8 cellular contexts compared by ENCODE assay signal in the genomic region with DNA sequence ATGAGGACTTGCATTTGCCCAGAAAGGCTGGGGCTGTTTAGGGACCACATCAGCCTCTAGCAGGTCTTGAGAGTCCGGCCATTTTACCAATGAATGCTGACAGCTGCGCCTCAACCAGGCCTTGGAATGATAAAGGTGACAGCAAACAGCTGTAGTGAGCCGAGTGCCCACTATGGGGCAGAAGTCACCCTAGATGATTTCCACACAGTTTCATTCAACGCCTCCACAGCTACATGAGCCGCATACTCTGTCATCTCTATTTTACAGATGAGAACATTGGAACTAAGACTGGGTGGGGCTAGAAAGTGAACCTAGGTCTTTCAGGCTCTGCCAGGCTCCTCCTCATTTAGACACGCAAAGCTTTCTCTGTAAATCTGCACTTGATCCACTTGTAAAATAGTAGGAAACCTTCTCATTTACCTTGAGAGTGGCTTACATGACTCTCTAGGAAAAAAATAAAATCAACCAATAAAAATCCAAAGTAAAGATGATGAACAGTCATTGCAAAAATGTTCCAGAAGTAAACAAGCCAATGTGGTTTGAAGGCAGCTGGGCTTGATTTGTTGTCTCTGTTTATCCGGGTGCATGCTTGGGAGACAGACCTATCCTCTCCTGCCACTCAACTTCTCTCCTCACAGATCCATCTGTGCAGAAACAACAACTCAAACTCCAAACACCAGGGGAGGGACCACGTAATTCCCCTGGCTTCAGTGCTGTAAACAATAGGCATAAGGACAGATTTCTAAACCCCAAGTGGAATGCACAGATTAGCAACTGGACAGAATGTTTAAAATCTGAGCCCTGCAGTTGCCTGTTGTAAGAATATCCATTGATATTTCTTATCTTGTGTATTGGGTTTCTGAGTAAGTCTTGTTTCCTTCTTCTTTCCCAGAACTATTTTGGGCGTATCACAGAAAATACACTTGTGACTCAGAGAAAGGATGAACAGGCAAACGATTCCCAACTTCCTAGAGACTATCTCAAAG. TPM values are rescaled to one million over a fixed set of nuclear protein-coding genes. Genes with fewer than 3 reads are reported as not detected.
DNase-seq lines count a peak whose midpoint lies in the region; ATAC-seq, FAIRE-seq and TF ChIP-seq lines count a peak whose summit lies in the region.

No MANE protein-coding gene starts in this region.

- peak; percentile 86 for FAIRE-seq in GM19239 (lab: Jason Lieb, UNC)

- H3K9me3 ChIP-seq in BLaER1 treated with 17β-estradiol and CSF1 and Interleukin-3, amounts not matched to agents 10 nM and 100 nM (replicated peaks in 1 of 11) = peaks cover 0 to 6% (median 0%) of the 10 kb centered on the region in 11 experiments; a peak in 1 of 22 replicates
- H3K9me3 ChIP-seq in WERI-Rb-1 (ENCODE audit: severe bottlenecking) = no peaks in the 10 kb centered on the region

- H3K9ac ChIP-seq in BLaER1 treated with 17β-estradiol and CSF1 and Interleukin-3, amounts not matched to agents 10 nM and 100 nM = peak overlapping the region in 6 of 11 experiments; percentile 37 to 91 (median 81); a peak in 11 of 22 replicates

- peak; percentile 80 for TF ChIP-seq CTCF in WERI-Rb-1 (IDR thresholded peaks at IDR 0.05; ENCODE audit: low read depth, low read length)

- no peaks in the 10 kb centered on the region for H3K27me3 ChIP-seq in BLaER1 treated with 17β-estradiol and CSF1 and Interleukin-3, amounts not matched to agents 10 nM and 100 nM
- no peaks in the 10 kb centered on the region for H3K27me3 ChIP-seq in WERI-Rb-1 (ENCODE audit: insufficient read depth, low read depth, severe bottlenecking)

- peak overlapping the region in 7 of 11 experiments; percentile 3 to 93 (median 87); a peak in 13 of 22 replicates for H3K4me2 ChIP-seq in BLaER1 treated with 17β-estradiol and CSF1 and Interleukin-3, amounts not matched to agents 10 nM and 100 nM

- peak overlapping the region in 6 of 11 experiments; percentile 70 to 98 (median 94); a peak in 12 of 22 replicates for H3K27ac ChIP-seq in BLaER1 treated with 17β-estradiol and CSF1 and Interleukin-3, amounts not matched to agents 10 nM and 100 nM
- H3K27ac ChIP-seq in WERI-Rb-1 = no peak overlapping the region

- ATAC-seq in GM21390 (IDR thresholded peaks at IDR 0.05; ENCODE audit: unreplicated experiment) = no peak

- peak; percentile 42 for DNase-seq in GM19239 (ENCODE audit: insufficient read length, low spot score)
- peak; percentile 6 for DNase-seq in NCI-H1436 treated with DMSO at 0.1 percent for 48 hours (lab: John Stamatoyannopoulos, UW)
- peak; percentile 68 for DNase-seq in WERI-Rb-1
- DNase-seq in dermis blood vessel endothelial cell = peak; percentile 87
- DNase-seq in lung microvascular endothelial cell (ENCODE audit: low read depth in 2 of 2) = peak; percentile 80 to 83
- peak; percentile 5 to 36 for DNase-seq in stimulated activated CD8-positive, alpha-beta memory T cell treated with anti-CD3 and anti-CD28 coated beads, Interleukin-7, amount 100 ng/mL, for 48 hours (ENCODE audit: extremely low read depth in 1 of 2, low read depth in 1 of 2)

- no peaks in the 10 kb centered on the region for H4K20me1 ChIP-seq in BLaER1 treated with 17β-estradiol and CSF1 and Interleukin-3, amounts not matched to agents 10 nM and 100 nM

- peaks cover 0 to 13% (median 0%) of the 10 kb centered on the region in 11 experiments; a peak in 3 of 22 replicates for H3K36me3 ChIP-seq in BLaER1 treated with 17β-estradiol and CSF1 and Interleukin-3, amounts not matched to agents 10 nM and 100 nM
- no peaks in the 10 kb centered on the region for H3K36me3 ChIP-seq in WERI-Rb-1

- peak overlapping the region in 3 of 10 experiments; percentile 7 to 48 (median 42); a peak in 4 of 20 replicates for H3K4me3 ChIP-seq in BLaER1 treated with 17β-estradiol and CSF1 and Interleukin-3, amounts not matched to agents 10 nM and 100 nM
- H3K4me3 ChIP-seq in WERI-Rb-1 (ENCODE audit: low read depth, low read length) = no peak overlapping the region

- peaks cover 0 to 97% (median 50%) of the 10 kb centered on the region in 10 experiments; a peak in 14 of 20 replicates for H3K4me1 ChIP-seq in BLaER1 treated with 17β-estradiol and CSF1 and Interleukin-3, amounts not matched to agents 10 nM and 100 nM

RNA-seq across cellular contexts. Expression of gene LDHAL6B, which starts 31.5 kb away (rescaled TPM):
- total RNA-seq in dermis blood vessel endothelial cell (not detected in 2 replicates), lung microvascular endothelial cell (not detected in 2 replicates)

Comparison
In these comparisons a context has a peak if more than half of its experiments do, and no peak if none do; other contexts are left out.
1. DNase-seq: peak in every context shown above with its lines; median percentile 87 in dermis blood vessel endothelial cell; 82 in lung microvascular endothelial cell; 68 in WERI-Rb-1; 42 in GM19239; 20 in stimulated activated CD8-positive, alpha-beta memory T cell treated with anti-CD3 and anti-CD28 coated beads, Interleukin-7, amount 100 ng/mL, for 48 hours; 6 in NCI-H1436 treated with DMSO at 0.1 percent for 48 hours.